ENCODE assay signal across 10 cellular contexts in the genomic region with DNA sequence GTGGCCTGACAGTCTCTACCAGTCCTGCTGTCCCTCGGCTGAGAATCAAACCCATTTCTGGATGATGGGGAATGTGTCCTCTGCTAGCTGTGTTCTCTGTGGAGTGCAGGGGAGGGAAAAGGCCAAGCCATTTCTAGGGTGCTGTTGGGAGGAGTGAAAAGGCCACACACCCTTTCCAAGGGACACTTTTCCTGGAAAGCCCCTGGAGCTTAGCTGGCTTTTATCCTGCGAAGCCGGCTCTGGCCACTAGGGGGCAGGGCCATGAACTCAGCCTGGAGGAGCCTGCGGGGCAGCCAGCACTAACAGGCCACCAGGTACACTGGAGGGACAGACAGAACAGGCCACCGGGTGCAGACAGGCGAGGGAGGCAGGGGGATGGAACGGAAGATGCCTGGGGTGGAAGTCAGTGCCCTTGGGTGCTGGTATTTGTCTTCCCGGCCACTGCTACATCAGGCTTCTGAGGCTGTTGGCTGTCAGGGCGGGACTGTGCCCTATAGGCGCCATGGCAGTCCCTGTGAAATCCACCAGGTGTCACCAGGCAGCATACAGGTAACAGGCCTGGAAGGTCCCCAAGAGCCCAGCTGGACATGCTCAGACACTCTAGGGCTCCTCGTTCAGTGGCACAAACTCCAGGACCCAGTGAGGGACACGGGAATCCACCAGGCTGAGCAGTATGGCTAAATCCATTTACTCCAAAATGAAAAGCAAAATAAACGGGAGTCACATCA. TPM values are rescaled to one million over a fixed set of nuclear protein-coding genes. Genes with fewer than 3 reads are reported as not detected.
A peak's percentile ranks its signal among the peaks of the same experiment; 100 is the strongest.
DNase-seq lines count a peak whose midpoint lies in the region; ATAC-seq, FAIRE-seq and TF ChIP-seq lines count a peak whose summit lies in the region.
"Not testable (repeated sequence)": the region's sequence is repeated elsewhere in the genome, so short reads cannot be mapped to it uniquely, and the experiment has no call there.
"Had no signal": no experiment of that assay in that cellular context is flagged by ENCODE, and none has a peak within 500 bp of the region (broad histone marks: within the 10 kb centered on the region; RNA-seq: fewer than 3 reads in every experiment).

No MANE protein-coding gene starts in this region.

- TF ChIP-seq RAD21 in HepG2 (CRISPR knock-in tag; IDR thresholded peaks at IDR 0.05), result not testable (repeated sequence)

- 0% methylated on average over 1 of the region's 13 CpGs for WGBS in HepG2 (ENCODE audit: low lambda C conversion rate)
- WGBS in spleen, 5 donors, result 7 to 70% (median 30%) methylated on average over 3 to 8 of the region's 13 CpGs
- WGBS in testis, 2 donors, result 54% methylated on average over 7 of the region's 13 CpGs; no CpG with 5 or more reads in 1 of the 2 donors

- TF ChIP-seq EP300 in HepG2 (IDR thresholded peaks at IDR 0.05; ENCODE audit: low read depth in 2 of 2, low read length in 2 of 2); HepG2 (CRISPR knock-in tag; IDR thresholded peaks at IDR 0.05; ENCODE audit: borderline replicate concordance): not testable (repeated sequence)

- not testable (repeated sequence) for H3K36me3 Mint-ChIP-seq in HFFc6 (ENCODE audit: low read depth); T-cell

- TF ChIP-seq CTCF in GM10248 (IDR thresholded peaks at IDR 0.05; ENCODE audit: control extremely low read depth, extremely low read depth, low read depth, missing control alignments) (peak; percentile 46), HFFc6 (IDR thresholded peaks at IDR 0.05) (peak; percentile 76), colonic mucosa (IDR thresholded peaks at IDR 0.05) (peak; percentile 43), HepG2 (CRISPR knock-in tag; IDR thresholded peaks at IDR 0.05) (0 out of 2 replicates have a peak, but pooled peaks have one; percentile 10), spleen (IDR thresholded peaks at IDR 0.05 in 8 of 11, conservative IDR thresholded peaks at IDR 0.05 in 3 of 11) (peak; percentile 23 to 75 (median 54)), testis (IDR thresholded peaks at IDR 0.05) (peak in 1 of 3 experiments; percentile 48)

- not testable (repeated sequence) for H4K20me1 ChIP-seq in HepG2 (ENCODE audit: insufficient read depth, low read length)

- H3K36me3 ChIP-seq in colonic mucosa; HepG2 (replicated peaks in 1 of 2; ENCODE audit: control insufficient read depth in 1 of 2, insufficient read depth in 2 of 2, low read length in 2 of 2); spleen; testis (ENCODE audit: low read depth, missing control alignments): not testable (repeated sequence)

- TF ChIP-seq POLR2A in HepG2 (IDR thresholded peaks at IDR 0.05; ENCODE audit: insufficient read depth in 1 of 2, low read depth in 2 of 2, low read length in 2 of 2); spleen (IDR thresholded peaks at IDR 0.05); testis (IDR thresholded peaks at IDR 0.05): not testable (repeated sequence)

- not testable (repeated sequence) for H3K27me3 ChIP-seq in colonic mucosa; HepG2 (ENCODE audit: control insufficient read depth in 1 of 2, insufficient read depth in 2 of 2, low read length in 2 of 2); spleen (replicated peaks in 1 of 7); testis

- not testable (repeated sequence) for H3K9me3 ChIP-seq in colonic mucosa; HepG2 (ENCODE audit: low read length); spleen; testis

- H3K9ac ChIP-seq in colonic mucosa (ENCODE audit: low read depth in 2 of 2, low read length in 2 of 2); HepG2 (ENCODE audit: insufficient read depth, low read depth, low read length): not testable (repeated sequence)

- not testable (repeated sequence) for H3K9me3 Mint-ChIP-seq in HFFc6, T-cell

- POLR2A ChIA-PET in GM10248 (lab: Yijun Ruan, JAX); T-cell (lab: Charles Lee); HepG2 (lab: Yijun Ruan, JAX): not testable (repeated sequence)

- H2AFZ ChIP-seq in HepG2 (ENCODE audit: low read length), result not testable (repeated sequence)

- not testable (repeated sequence) for H3K4me2 ChIP-seq in HepG2 (ENCODE audit: low read depth, low read length)

- BruUV-seq in HepG2 (replicated peaks; lab: Mats Ljungman, UMichigan), result not testable (repeated sequence)

- not testable (repeated sequence) for H3K4me3 ChIP-seq in colonic mucosa; HepG2 (replicated peaks in 1 of 3; ENCODE audit: insufficient read depth in 1 of 3, low read depth in 2 of 3, low read length in 3 of 3); spleen; testis

- H3K4me1 Mint-ChIP-seq in HFFc6 (ENCODE audit: low read depth); T-cell: not testable (repeated sequence)

- intact Hi-C loops in colonic mucosa (cut with DNase I); HepG2 (cut with micrococcal nuclease; ENCODE audit: unreplicated experiment); spleen (cut with DNase I; ENCODE audit: low total_unique reads); testis (cut with DNase I; ENCODE audit: low total_unique reads): not testable (repeated sequence)

- not testable (repeated sequence) for H3K27ac ChIP-seq in colonic mucosa; HepG2 (ENCODE audit: extremely low read length, insufficient read depth, low read length); spleen; testis

- not testable (repeated sequence) for H3K4me3 Mint-ChIP-seq in HFFc6, T-cell

- H3K79me2 ChIP-seq in HepG2 (ENCODE audit: insufficient read depth, low read length), result not testable (repeated sequence)

- CTCF ChIA-PET in GM10248 (lab: Yijun Ruan, JAX), result interaction anchor here (1.2 to 1.6 kb wide), 3 partner anchors 13 to 257 kb away, joined by 3 to 5 read pairs (median 3); no protein-coding TSS in a partner anchor
- CTCF ChIA-PET in T-cell (lab: Charles Lee); HepG2 (lab: Yijun Ruan, JAX; ENCODE audit: low intra/inter-chr PET ratio, low total read pairs): not testable (repeated sequence)

- DNase-seq in GM10248 (ENCODE audit: extremely low spot score); HFFc6; HepG2 (ENCODE audit: low spot score): not testable (repeated sequence)
- DNase-seq in T-cell (peak in 30 of 34 experiments; percentile 10 to 62 (median 38)), colonic mucosa (peak; percentile 61), spleen (peak; percentile 88), testis (peak; percentile 69)
- peak; percentile 74 to 77 for DNase-seq in activated T-cell treated with anti-CD3 and anti-CD28 coated beads, Interleukin-2, amount 50 U/mL, for 48 hours

- H3K27me3 Mint-ChIP-seq in HFFc6 (ENCODE audit: insufficient read depth), result peaks cover 12% of the 10 kb centered on the region
- not testable (repeated sequence) for H3K27me3 Mint-ChIP-seq in T-cell

- FAIRE-seq in HepG2 (lab: Jason Lieb, UNC), result peak; percentile 23

- ATAC-seq in T-cell (replicated peaks in 1 of 4) (peak; percentile 92 to 97 (median 95)), HepG2 (peak; percentile 99)

- in situ Hi-C loops in HepG2 (cut with HindIII; ENCODE audit: extremely low pct_ligation_motif_present, low pct_unique_long_range_greater_than_20kb), result not testable (repeated sequence)

- not testable (repeated sequence) for H3K4me1 ChIP-seq in colonic mucosa; HepG2 (ENCODE audit: insufficient read depth, low read length); spleen; testis

- H3K27ac Mint-ChIP-seq in HFFc6, T-cell: not testable (repeated sequence)

TF ChIP-seq in HepG2, 621 proteins besides CTCF, POLR2A, EP300 and RAD21:
- peak; percentile 49; the same call in 1 of the 2 replicates for TF ChIP-seq BCL6 (CRISPR knock-in tag; IDR thresholded peaks at IDR 0.05)
TF ChIP-seq in HepG2: peak in this region for 1; not testable (repeated sequence) for 620.

RNA-seq across cellular contexts. Expression of gene GOLGA6A, which starts 16.5 kb away (rescaled TPM):
- not detected for total RNA-seq in HFFc6 (2021; fragmentation: NEBNext Ultra II Directional; extraction: Animal tissue kit (Norgen Biotek cat#: 25700))
- total RNA-seq in T-cell, result under 1 TPM in 3 of 5 donors, not detected in 2; 0.13 to 0.50 (median 0.37) TPM
- not detected for total RNA-seq in colonic mucosa
- total RNA-seq in HepG2 (2016; rRNA removed; fragmentation: Illumina TruSeq; extraction: Trizol), result 0.04 TPM in 1 of 2 replicates, not detected in the other
- not detected in 2 replicates for total RNA-seq in HepG2 (2016; cell fraction: cytosol; rRNA removed; fragmentation: Illumina TruSeq; extraction: Trizol; ENCODE audit: low read depth)
- not detected in 2 replicates for total RNA-seq in HepG2 (2016; cell fraction: insoluble cytoplasmic fraction; rRNA removed; fragmentation: Illumina TruSeq; extraction: Trizol)
- total RNA-seq in HepG2 (2016; cell fraction: membrane; rRNA removed; fragmentation: Illumina TruSeq; extraction: Trizol), result not detected in 2 replicates
- not detected in 2 replicates for total RNA-seq in HepG2 (2016; cell fraction: nucleus; rRNA removed; fragmentation: Illumina TruSeq; extraction: Trizol)
- polyA plus RNA-seq in HepG2 (2011; rRNA removed), result 0.22 TPM in 1 of 2 replicates, not detected in the other
- 0.03 TPM in 1 of 2 replicates, not detected in the other for polyA plus RNA-seq in HepG2 (2011; cell fraction: cytosol; rRNA removed)
- polyA plus RNA-seq in HepG2 (2011; cell fraction: nucleus; rRNA removed), result 0.14 and 0.63 TPM in 2 replicates
- 0.11 and 0.31 TPM in 2 replicates for polyA plus RNA-seq in HepG2 (2012)
- not detected in 2 replicates for polyA plus RNA-seq in HepG2 (2016; cell fraction: cytosol; fragmentation: Illumina TruSeq; extraction: Trizol; ENCODE audit: low read depth)
- polyA plus RNA-seq in HepG2 (2016; cell fraction: insoluble cytoplasmic fraction; fragmentation: Illumina TruSeq; extraction: Trizol; ENCODE audit: low read depth), result not detected in 2 replicates
- polyA plus RNA-seq in HepG2 (2016; cell fraction: membrane; fragmentation: Illumina TruSeq; extraction: Trizol; ENCODE audit: low read depth), result not detected in 2 replicates
- polyA plus RNA-seq in HepG2 (2016; cell fraction: nucleus; fragmentation: Illumina TruSeq; extraction: Trizol; ENCODE audit: insufficient read depth, low read depth), result not detected in 2 replicates
- polyA minus RNA-seq in HepG2 (2011; rRNA and poly(A)+ RNA removed; ENCODE audit: low replicate concordance), result not detected in 2 replicates
- polyA minus RNA-seq in HepG2 (2011; cell fraction: cytosol; rRNA and poly(A)+ RNA removed), result not detected in 2 replicates
- polyA minus RNA-seq in HepG2 (2011; cell fraction: nucleus; rRNA and poly(A)+ RNA removed), result not detected in 2 replicates
- total RNA-seq in spleen, result under 1 TPM in 2 of 7 donors, not detected in 5; 0.35 to 0.61 TPM
- polyA plus RNA-seq in spleen, result under 1 TPM in 1 of 3 donors, not detected in 2; 0.03 TPM
- total RNA-seq in testis, result 10 to 100 TPM; 32.4 to 42.4 TPM
- polyA plus RNA-seq in testis (ENCODE audit: insufficient read depth, low read depth, low replicate concordance), result 24.6 TPM
- total RNA-seq: T-helper 2 cell treated with Interferon-gamma antibody and Interleukin-4, amounts not matched to agents 100 ng/mL and 5 ng/mL, for 36 hours; urinary bladder had no signal

Comparison
In these comparisons a context has a peak if more than half of its experiments do, and no peak if none do; other contexts are left out.
1. RNA of gene GOLGA6A, which starts 16.5 kb away (total RNA-seq): 32.4 to 42.4 TPM in testis; not detected in colonic mucosa, 0.13 to 0.50 TPM in T-cell, 0.35 to 0.61 TPM in spleen, 0.04 TPM in HepG2 and not detected in HFFc6; every median in the first group is over 10 times any median in the second.